Comparison of ENCODE assay signal across 24 cellular contexts in genomic region chr12:46437411-46437810, GRCh38.
"Had no signal": no experiment of that assay in that cellular context is flagged by ENCODE, and none has a peak within 500 bp of the region (broad histone marks: within the 10 kb centered on the region; RNA-seq: fewer than 3 reads in every experiment).

No MANE protein-coding gene starts in this region.

- H3K4me3 ChIP-seq: cardiac muscle cell, SJCRH30 had no signal

- H3K27me3 ChIP-seq: brain microvascular endothelial cell, cardiac muscle cell, SJCRH30 had no signal

- H3K4me1 Mint-ChIP-seq: activated T-helper 17 cell treated with anti-CD3 and anti-CD28 coated beads, Interleukin-2, amount 50 U/mL, for 72 hours; T-helper 17 cell had no signal

- H3K36me3 Mint-ChIP-seq: activated CD4-positive, alpha-beta memory T cell treated with anti-CD3 and anti-CD28 coated beads for 36 hours had no signal

- H3K27me3 Mint-ChIP-seq: activated B cell treated with CpG ODN at 0.5 μM for 24 hours; activated CD4-positive, alpha-beta memory T cell treated with anti-CD3 and anti-CD28 coated beads for 36 hours; activated naive CD8-positive, alpha-beta T cell; activated T-helper 17 cell treated with anti-CD3 and anti-CD28 coated beads, Interleukin-2, amount 50 U/mL, for 72 hours; T-helper 17 cell had no signal

- H3K36me3 ChIP-seq: brain microvascular endothelial cell, cardiac muscle cell, SJCRH30 had no signal

- H3K27ac Mint-ChIP-seq: activated B cell treated with CpG ODN at 0.5 μM for 24 hours; activated CD4-positive, alpha-beta memory T cell treated with anti-CD3 and anti-CD28 coated beads for 36 hours; activated CD4-positive, alpha-beta T cell treated with anti-CD3 and anti-CD28 coated beads, Interleukin-2, amount 10 ng/mL, durations not matched to agents 24 days and 14 days; activated naive CD4-positive, alpha-beta T cell treated with anti-CD3 and anti-CD28 coated beads for 36 hours; activated naive CD8-positive, alpha-beta T cell; activated T-helper 17 cell treated with anti-CD3 and anti-CD28 coated beads, Interleukin-2, amount 50 U/mL, for 72 hours; T-helper 17 cell had no signal

- DNase-seq: activated B cell treated with CpG ODN at 0.5 μM for 24 hours; activated CD4-positive, alpha-beta memory T cell treated with anti-CD3 and anti-CD28 coated beads for 36 hours; activated CD4-positive, alpha-beta T cell treated with anti-CD3 and anti-CD28 coated beads for 1 hour; activated CD4-positive, alpha-beta T cell treated with anti-CD3 and anti-CD28 coated beads, Interleukin-2, amount 10 ng/mL, durations not matched to agents 24 days and 14 days; activated gamma-delta T cell; activated naive CD4-positive, alpha-beta T cell treated with anti-CD3 and anti-CD28 coated beads for 36 hours; activated T-cell treated with anti-CD3 and anti-CD28 coated beads for 4 hours; activated T-cell treated with anti-CD3 and anti-CD28 coated beads, Interleukin-2, amount 50 U/mL, for 48 hours; amygdala; brain microvascular endothelial cell; KG1; NCI-H1048; NCI-H1930; NCI-H2171; NCI-H2227 treated with DMSO at 0.1 percent for 48 hours; NCI-H526 treated with DMSO at 0.1 percent for 48 hours; Right ventricle myocardium superior; RPMI8226; T-helper 17 cell; T-helper 9 cell had no signal

- ATAC-seq: activated T-helper 17 cell treated with anti-CD3 and anti-CD28 coated beads, Interleukin-2, amount 50 U/mL, for 72 hours; T-helper 17 cell had no signal

- H3K9me3 Mint-ChIP-seq: activated B cell treated with CpG ODN at 0.5 μM for 24 hours; activated CD4-positive, alpha-beta memory T cell treated with anti-CD3 and anti-CD28 coated beads for 36 hours; activated naive CD4-positive, alpha-beta T cell treated with anti-CD3 and anti-CD28 coated beads for 36 hours; activated T-helper 17 cell treated with anti-CD3 and anti-CD28 coated beads, Interleukin-2, amount 50 U/mL, for 72 hours had no signal

- H3K9me3 ChIP-seq: SJCRH30 had no signal

- H3K27ac ChIP-seq: brain microvascular endothelial cell, cardiac muscle cell, SJCRH30 had no signal

- H3K4me3 Mint-ChIP-seq: activated B cell treated with CpG ODN at 0.5 μM for 24 hours; activated CD4-positive, alpha-beta memory T cell treated with anti-CD3 and anti-CD28 coated beads for 36 hours; activated CD4-positive, alpha-beta T cell treated with anti-CD3 and anti-CD28 coated beads, Interleukin-2, amount 10 ng/mL, durations not matched to agents 24 days and 14 days; activated naive CD4-positive, alpha-beta T cell treated with anti-CD3 and anti-CD28 coated beads for 36 hours; activated naive CD8-positive, alpha-beta T cell; activated T-helper 17 cell treated with anti-CD3 and anti-CD28 coated beads, Interleukin-2, amount 50 U/mL, for 72 hours; T-helper 17 cell had no signal
